27 cellular contexts compared by ENCODE assay signal in the genomic region with DNA sequence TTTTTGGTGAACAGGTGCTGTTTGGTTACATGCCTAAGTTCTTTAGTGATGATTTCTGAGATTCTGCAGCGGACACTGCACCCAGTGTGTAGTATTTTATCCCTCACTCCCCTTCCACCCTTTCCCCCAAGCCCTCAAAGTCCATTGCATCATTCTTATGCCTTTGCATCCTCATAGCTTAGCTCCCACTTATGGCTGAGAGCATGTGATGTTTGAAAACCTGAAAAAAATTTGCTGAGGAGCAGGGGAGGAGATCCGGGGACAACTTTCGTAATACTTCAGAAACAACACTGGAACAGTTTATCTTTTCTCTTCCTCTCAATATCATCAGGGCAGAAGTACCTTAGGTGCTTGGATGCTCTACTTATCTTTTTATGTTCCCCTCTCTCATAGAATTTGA.
"Had no signal": no experiment of that assay in that cellular context is flagged by ENCODE, and none has a peak within 500 bp of the region (broad histone marks: within the 10 kb centered on the region; RNA-seq: fewer than 3 reads in every experiment).

No MANE protein-coding gene starts in this region.

- H3K4me3 ChIP-seq: ascending aorta, cardiac muscle cell had no signal

- H3K9me3 Mint-ChIP-seq: activated naive CD4-positive, alpha-beta T cell treated with anti-CD3 and anti-CD28 coated beads, Interleukin-2, amount 10 ng/mL, durations not matched to agents 7 days and 5 days; central memory CD8-positive, alpha-beta T cell had no signal

- H3K9me3 ChIP-seq: ascending aorta had no signal

- H3K4me1 ChIP-seq: ascending aorta had no signal

- DNase-seq: activated CD4-positive, alpha-beta memory T cell treated with anti-CD3 and anti-CD28 coated beads, Interleukin-2, amount 10 ng/mL, durations not matched to agents 7 days and 5 days; activated CD4-positive, alpha-beta T cell treated with anti-CD3 and anti-CD28 coated beads for 1 hour; activated CD4-positive, alpha-beta T cell treated with anti-CD3 and anti-CD28 coated beads for 48 hours; activated CD4-positive, CD25-positive, alpha-beta regulatory T cell; activated CD8-positive, alpha-beta memory T cell treated with anti-CD3 and anti-CD28 coated beads for 24 hours; activated CD8-positive, alpha-beta memory T cell treated with anti-CD3 and anti-CD28 coated beads, Interleukin-2, amount 10 ng/mL, durations not matched to agents 7 days and 5 days; activated CD8-positive, alpha-beta memory T cell treated with anti-CD3 and anti-CD28 coated beads, Interleukin-2, amount 50 U/mL, for 48 hours; activated effector memory CD4-positive, alpha-beta T cell treated with Interleukin-2 at 50 U/mL for 16 hours; activated naive CD4-positive, alpha-beta T cell treated with anti-CD3 and anti-CD28 coated beads, Interleukin-2, amount 10 ng/mL, durations not matched to agents 7 days and 5 days; activated naive CD8-positive, alpha-beta T cell treated with anti-CD3 and anti-CD28 coated beads, Interleukin-2, amount 50 U/mL, for 24 hours; activated T-cell treated with anti-CD3 and anti-CD28 coated beads, Interleukin-2, amount 50 U/mL, for 48 hours; amygdala; NCI-H1048; NCI-H1105 treated with DMSO at 0.1 percent for 48 hours; NCI-H1436; NCI-H1694; NCI-H1930; NCI-H2081 treated with DMSO at 0.1 percent for 48 hours; NCI-H226; NCI-H524 treated with DMSO at 0.1 percent for 48 hours; Right ventricle myocardium superior; T1000; WERI-Rb-1 had no signal

- H3K27ac Mint-ChIP-seq: activated CD4-positive, alpha-beta memory T cell treated with anti-CD3 and anti-CD28 coated beads, Interleukin-2, amount 10 ng/mL, durations not matched to agents 7 days and 5 days; activated CD8-positive, alpha-beta memory T cell treated with anti-CD3 and anti-CD28 coated beads, Interleukin-2, amount 10 ng/mL, durations not matched to agents 7 days and 5 days; activated naive CD4-positive, alpha-beta T cell treated with anti-CD3 and anti-CD28 coated beads, Interleukin-2, amount 10 ng/mL, durations not matched to agents 7 days and 5 days; activated naive CD8-positive, alpha-beta T cell; activated naive CD8-positive, alpha-beta T cell treated with anti-CD3 and anti-CD28 coated beads, Interleukin-2, amount 50 U/mL, for 24 hours had no signal

- H3K36me3 ChIP-seq: ascending aorta, WERI-Rb-1 had no signal

- H3K27ac ChIP-seq: ascending aorta, cardiac muscle cell, WERI-Rb-1 had no signal

- H3K36me3 Mint-ChIP-seq: activated naive CD4-positive, alpha-beta T cell treated with anti-CD3 and anti-CD28 coated beads, Interleukin-2, amount 10 ng/mL, durations not matched to agents 7 days and 5 days had no signal

- ATAC-seq: activated CD8-positive, alpha-beta memory T cell treated with anti-CD3 and anti-CD28 coated beads, Interleukin-2, amount 10 ng/mL, durations not matched to agents 7 days and 5 days; activated naive CD8-positive, alpha-beta T cell treated with anti-CD3 and anti-CD28 coated beads, Interleukin-2, amount 50 U/mL, for 24 hours had no signal

- H3K4me1 Mint-ChIP-seq: activated CD4-positive, alpha-beta memory T cell treated with anti-CD3 and anti-CD28 coated beads, Interleukin-2, amount 10 ng/mL, durations not matched to agents 7 days and 5 days; activated CD8-positive, alpha-beta memory T cell treated with anti-CD3 and anti-CD28 coated beads, Interleukin-2, amount 10 ng/mL, durations not matched to agents 7 days and 5 days; activated naive CD4-positive, alpha-beta T cell treated with anti-CD3 and anti-CD28 coated beads, Interleukin-2, amount 10 ng/mL, durations not matched to agents 7 days and 5 days; activated naive CD8-positive, alpha-beta T cell treated with anti-CD3 and anti-CD28 coated beads, Interleukin-2, amount 50 U/mL, for 24 hours; central memory CD8-positive, alpha-beta T cell had no signal

- H3K4me3 Mint-ChIP-seq: activated CD4-positive, alpha-beta memory T cell treated with anti-CD3 and anti-CD28 coated beads, Interleukin-2, amount 10 ng/mL, durations not matched to agents 7 days and 5 days; activated CD8-positive, alpha-beta memory T cell treated with anti-CD3 and anti-CD28 coated beads, Interleukin-2, amount 10 ng/mL, durations not matched to agents 7 days and 5 days; activated naive CD4-positive, alpha-beta T cell treated with anti-CD3 and anti-CD28 coated beads, Interleukin-2, amount 10 ng/mL, durations not matched to agents 7 days and 5 days; activated naive CD8-positive, alpha-beta T cell; activated naive CD8-positive, alpha-beta T cell treated with anti-CD3 and anti-CD28 coated beads, Interleukin-2, amount 50 U/mL, for 24 hours; central memory CD8-positive, alpha-beta T cell had no signal

- H3K27me3 Mint-ChIP-seq: activated CD8-positive, alpha-beta memory T cell treated with anti-CD3 and anti-CD28 coated beads, Interleukin-2, amount 10 ng/mL, durations not matched to agents 7 days and 5 days; activated naive CD4-positive, alpha-beta T cell treated with anti-CD3 and anti-CD28 coated beads, Interleukin-2, amount 10 ng/mL, durations not matched to agents 7 days and 5 days; activated naive CD8-positive, alpha-beta T cell; activated naive CD8-positive, alpha-beta T cell treated with anti-CD3 and anti-CD28 coated beads, Interleukin-2, amount 50 U/mL, for 24 hours; central memory CD8-positive, alpha-beta T cell had no signal

- H3K27me3 ChIP-seq: ascending aorta, cardiac muscle cell had no signal
